Comparison of ENCODE assay signal across 12 cellular contexts in the genomic region with DNA sequence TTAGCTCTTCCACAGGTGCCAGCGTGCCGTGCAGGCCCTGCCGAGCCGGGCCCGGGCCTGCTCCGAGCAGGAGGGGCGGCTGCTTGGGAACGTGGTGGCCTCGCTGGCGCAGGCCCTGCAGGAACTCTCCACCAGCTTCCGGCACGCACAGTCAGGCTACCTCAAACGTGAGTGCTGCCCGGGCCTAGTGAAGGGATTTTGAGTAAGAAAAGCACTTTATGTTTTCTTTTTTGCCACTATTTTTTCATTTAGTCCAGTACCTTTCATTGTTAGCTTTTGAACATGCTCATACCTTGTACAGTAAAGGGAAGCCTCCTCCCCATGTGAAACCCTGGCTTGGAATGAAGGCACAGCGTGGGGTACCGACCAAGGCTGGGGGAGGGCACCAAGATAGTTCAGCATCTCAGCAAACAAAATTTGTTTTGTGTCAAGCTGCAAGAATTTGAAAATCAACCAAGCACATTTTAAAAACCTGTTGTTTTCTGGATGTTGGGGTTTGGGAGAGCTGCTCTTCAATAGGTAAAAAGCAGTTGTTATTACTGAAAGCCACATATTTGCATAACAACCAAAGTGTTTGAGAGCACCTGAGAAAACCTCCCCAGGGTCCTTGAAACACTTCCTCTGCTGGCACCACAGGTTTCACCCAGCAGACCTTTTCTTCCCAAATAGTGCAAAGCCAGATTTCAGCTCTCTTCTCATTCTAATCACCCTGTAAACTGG. TPM values are rescaled to one million over a fixed set of nuclear protein-coding genes. Genes with fewer than 3 reads are reported as not detected.
DNase-seq lines count a peak whose midpoint lies in the region; ATAC-seq, FAIRE-seq and TF ChIP-seq lines count a peak whose summit lies in the region.
"Had no signal": no experiment of that assay in that cellular context is flagged by ENCODE, and none has a peak within 500 bp of the region (broad histone marks: within the 10 kb centered on the region; RNA-seq: fewer than 3 reads in every experiment).

No MANE protein-coding gene starts in this region.

- H3K27ac ChIP-seq in astrocyte (ENCODE audit: low read depth, low read length): no peak overlapping the region
- no peak overlapping the region for H3K27ac ChIP-seq in vagina
- H3K27ac ChIP-seq: parathyroid adenoma had no signal

- no peak for ATAC-seq in stimulated activated naive CD8-positive, alpha-beta T cell treated with anti-CD3 and anti-CD28 coated beads, Interleukin-15, Interleukin-2, amounts not matched to agents 100 U/mL and 50 U/mL, for 24 hours
- peak; percentile 56 for ATAC-seq in HG03045 (IDR thresholded peaks at IDR 0.05; ENCODE audit: unreplicated experiment)
- ATAC-seq: activated CD4-positive, alpha-beta T cell treated with anti-CD3 and anti-CD28 coated beads for 36 hours had no signal

- no peak for DNase-seq in stimulated activated naive CD8-positive, alpha-beta T cell treated with anti-CD3 and anti-CD28 coated beads, Interleukin-15, Interleukin-2, amounts not matched to agents 100 U/mL and 50 U/mL, for 24 hours
- DNase-seq in astrocyte (ENCODE audit: low read depth) (no peak), urothelium cell line (ENCODE audit: low spot score) (no peak), vagina (ENCODE audit: extremely low spot score in 2 of 2) (no peak), OCI-M1 (lab: John Stamatoyannopoulos, UW) (no peak), C1 segment of cervical spinal cord (lab: John Stamatoyannopoulos, UW) (no peak)
- DNase-seq: activated CD4-positive, alpha-beta T cell treated with anti-CD3 and anti-CD28 coated beads for 36 hours; activated naive CD8-positive, alpha-beta T cell treated with anti-CD3 and anti-CD28 coated beads for 36 hours; effector CD4-positive, alpha-beta T cell had no signal

- H3K4me1 ChIP-seq in astrocyte (ENCODE audit: insufficient read depth, low read length): no peaks in the 10 kb centered on the region
- no peaks in the 10 kb centered on the region for H3K4me1 ChIP-seq in vagina
- H3K4me1 ChIP-seq: parathyroid adenoma had no signal

- intact Hi-C loops in vagina (cut with DNase I): no loop called here

- H3K27me3 ChIP-seq in astrocyte (ENCODE audit: insufficient read depth, low read length): no peaks in the 10 kb centered on the region
- H3K27me3 ChIP-seq in vagina: no peaks in the 10 kb centered on the region

- H3K9me3 ChIP-seq in astrocyte (ENCODE audit: insufficient read depth, low read depth, low read length): no peaks in the 10 kb centered on the region
- H3K9me3 ChIP-seq in vagina: no peaks in the 10 kb centered on the region

- no peak overlapping the region for H3K9ac ChIP-seq in astrocyte (ENCODE audit: low read length)
- H3K9ac ChIP-seq: parathyroid adenoma had no signal

- no peak for TF ChIP-seq POLR2A in vagina (IDR thresholded peaks at IDR 0.05)

- peaks cover 15% of the 10 kb centered on the region for H3K4me1 Mint-ChIP-seq in stimulated activated naive CD8-positive, alpha-beta T cell treated with anti-CD3 and anti-CD28 coated beads, Interleukin-15, Interleukin-2, amounts not matched to agents 100 ng/mL and 50 ng/mL, for 24 hours (ENCODE audit: low read depth)
- peaks cover 5% of the 10 kb centered on the region for H3K4me1 Mint-ChIP-seq in astrocyte (ENCODE audit: low read depth, unreplicated experiment)

- H3K79me2 ChIP-seq in astrocyte (ENCODE audit: insufficient read depth, low read length): peaks cover 29% of the 10 kb centered on the region

- peak overlapping the region; percentile 49 for H3K27ac Mint-ChIP-seq in stimulated activated naive CD8-positive, alpha-beta T cell treated with anti-CD3 and anti-CD28 coated beads, Interleukin-15, Interleukin-2, amounts not matched to agents 100 ng/mL and 50 ng/mL, for 24 hours
- peak overlapping the region; percentile 19 for H3K27ac Mint-ChIP-seq in astrocyte (ENCODE audit: unreplicated experiment)
- H3K27ac Mint-ChIP-seq: activated CD4-positive, alpha-beta T cell treated with anti-CD3 and anti-CD28 coated beads for 36 hours; activated naive CD8-positive, alpha-beta T cell treated with anti-CD3 and anti-CD28 coated beads for 36 hours had no signal

- peaks cover 54% of the 10 kb centered on the region for H3K36me3 Mint-ChIP-seq in stimulated activated naive CD8-positive, alpha-beta T cell treated with anti-CD3 and anti-CD28 coated beads, Interleukin-15, Interleukin-2, amounts not matched to agents 100 ng/mL and 50 ng/mL, for 24 hours (ENCODE audit: low read depth)
- peaks cover 8% of the 10 kb centered on the region for H3K36me3 Mint-ChIP-seq in astrocyte (ENCODE audit: low read depth, unreplicated experiment)

- H3K27me3 Mint-ChIP-seq in stimulated activated naive CD8-positive, alpha-beta T cell treated with anti-CD3 and anti-CD28 coated beads, Interleukin-15, Interleukin-2, amounts not matched to agents 100 ng/mL and 50 ng/mL, for 24 hours: no peaks in the 10 kb centered on the region
- no peaks in the 10 kb centered on the region for H3K27me3 Mint-ChIP-seq in astrocyte (ENCODE audit: low read depth, unreplicated experiment)
- H3K27me3 Mint-ChIP-seq: activated CD4-positive, alpha-beta T cell treated with anti-CD3 and anti-CD28 coated beads for 36 hours; activated naive CD8-positive, alpha-beta T cell treated with anti-CD3 and anti-CD28 coated beads for 36 hours had no signal

- H3K4me3 Mint-ChIP-seq in stimulated activated naive CD8-positive, alpha-beta T cell treated with anti-CD3 and anti-CD28 coated beads, Interleukin-15, Interleukin-2, amounts not matched to agents 100 ng/mL and 50 ng/mL, for 24 hours: no peak overlapping the region
- no peak overlapping the region for H3K4me3 Mint-ChIP-seq in astrocyte (ENCODE audit: unreplicated experiment)
- H3K4me3 Mint-ChIP-seq: activated CD4-positive, alpha-beta T cell treated with anti-CD3 and anti-CD28 coated beads for 36 hours; activated naive CD8-positive, alpha-beta T cell treated with anti-CD3 and anti-CD28 coated beads for 36 hours had no signal

- no peak overlapping the region for H2AFZ ChIP-seq in astrocyte (ENCODE audit: low read depth, low read length)
- H2AFZ ChIP-seq: parathyroid adenoma had no signal

- H3K4me3 ChIP-seq in astrocyte (ENCODE audit: insufficient read depth, low read depth, low read length) (no peak overlapping the region), vagina (no peak overlapping the region)

- H4K20me1 ChIP-seq in astrocyte (ENCODE audit: insufficient read depth, low read length): peaks cover 16% of the 10 kb centered on the region

- FAIRE-seq in astrocyte (lab: Jason Lieb, UNC): no peak
- FAIRE-seq in urothelium cell line (lab: Jason Lieb, UNC): peak; percentile 9

- no peak for TF ChIP-seq CTCF in astrocyte (IDR thresholded peaks at IDR 0.05; ENCODE audit: insufficient read depth, low read depth, low read length)
- no peak for TF ChIP-seq CTCF in vagina (IDR thresholded peaks at IDR 0.05)

- H3K36me3 ChIP-seq in astrocyte (ENCODE audit: insufficient read depth, low read length) (peaks cover 28% of the 10 kb centered on the region), vagina (peaks cover 0 to 64% of the 10 kb centered on the region in 2 donors)

- H3K4me2 ChIP-seq in astrocyte (ENCODE audit: low read length): no peak overlapping the region

- H3K9me3 Mint-ChIP-seq in stimulated activated naive CD8-positive, alpha-beta T cell treated with anti-CD3 and anti-CD28 coated beads, Interleukin-15, Interleukin-2, amounts not matched to agents 100 ng/mL and 50 ng/mL, for 24 hours: no peaks in the 10 kb centered on the region
- no peaks in the 10 kb centered on the region for H3K9me3 Mint-ChIP-seq in astrocyte (ENCODE audit: unreplicated experiment)
- H3K9me3 Mint-ChIP-seq: activated naive CD8-positive, alpha-beta T cell treated with anti-CD3 and anti-CD28 coated beads for 36 hours had no signal

RNA-seq across cellular contexts. Expression of a gene that starts 18.4 kb away (rescaled TPM):
- total RNA-seq in astrocyte (54.3 and 59.3 TPM in 2 replicates), vagina (49.4 TPM)

RNA-seq across cellular contexts. Expression of a gene that starts 23.2 kb away (rescaled TPM):
- 25.4 and 27.1 TPM in 2 replicates for total RNA-seq in astrocyte
- total RNA-seq in vagina: 25.5 TPM
